In the genomic region with DNA sequence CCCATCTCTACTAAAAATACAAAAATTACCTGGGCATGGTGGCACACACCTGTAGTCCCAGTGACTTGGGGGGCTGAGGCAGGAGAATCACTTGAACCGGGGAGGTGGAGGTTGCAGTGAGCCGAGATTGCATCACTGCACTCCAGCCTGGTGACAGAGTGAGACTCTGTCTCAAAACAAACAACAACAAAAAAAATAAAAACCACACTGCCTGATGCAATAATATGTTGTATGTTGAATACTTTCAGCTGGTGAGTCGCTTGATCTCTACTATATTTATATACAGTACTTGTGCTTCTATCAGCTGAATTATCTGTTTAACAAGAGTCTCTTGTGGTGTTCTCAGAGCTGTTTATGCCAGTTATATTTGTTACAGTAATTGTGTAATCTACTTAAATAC, we compare ENCODE assay signal across 2 cellular contexts.
TF ChIP-seq lines count a peak whose summit lies in the region.

No MANE protein-coding gene starts in this region.

TF ChIP-seq in IMR-90, 13 proteins besides CTCF, POLR2A, EP300 and RAD21:
- peak; percentile 38; the same call in 1 of the 2 replicates for TF ChIP-seq CEBPB (IDR thresholded peaks at IDR 0.05; ENCODE audit: low read depth, low read length)

TF ChIP-seq in HepG2, 621 proteins besides CTCF, POLR2A, EP300 and RAD21:
- peak in 1 of 2 experiments; percentile 96; a peak in 2 of 4 replicates for TF ChIP-seq ATF4 (CRISPR knock-in tag; IDR thresholded peaks at IDR 0.05)
- TF ChIP-seq FOSL2 (CRISPR knock-in tag; IDR thresholded peaks at IDR 0.05), result peak; percentile 48; the same call in 1 of the 2 replicates
- 0 out of 2 replicates have a peak, but pooled peaks have one; percentile 0 for TF ChIP-seq CEBPB (IDR thresholded peaks at IDR 0.05; ENCODE audit: borderline replicate concordance, low read depth, low read length)
- TF ChIP-seq GATAD2A (CRISPR knock-in tag; IDR thresholded peaks at IDR 0.05), result peak; percentile 32; the same call in 1 of the 2 replicates
